ENCODE assay signal across 16 cellular contexts in genomic region chr3:191774485-191774884, GRCh38.
DNase-seq lines count a peak whose midpoint lies in the region; ATAC-seq and TF ChIP-seq lines count a peak whose summit lies in the region.
"Had no signal": no experiment of that assay in that cellular context is flagged by ENCODE, and none has a peak within 500 bp of the region (broad histone marks: within the 10 kb centered on the region; RNA-seq: fewer than 3 reads in every experiment).

No MANE protein-coding gene starts in this region.

- H3K79me2 ChIP-seq in GM23338 (replicated peaks; ENCODE audit: insufficient read depth): no peaks in the 10 kb centered on the region

- H3K27ac ChIP-seq in GM23338 (ENCODE audit: low read depth): no peak overlapping the region
- H3K27ac ChIP-seq: esophagus muscularis mucosa, ovary had no signal

- H4K20me1 ChIP-seq in GM23338 (replicated peaks; ENCODE audit: insufficient read depth): no peaks in the 10 kb centered on the region

- peaks cover 26% of the 10 kb centered on the region for H3K9me3 Mint-ChIP-seq in GM23338

- H3K36me3 Mint-ChIP-seq in GM23338 (ENCODE audit: low read depth): peaks cover 20% of the 10 kb centered on the region
- H3K36me3 Mint-ChIP-seq: CD8-positive, alpha-beta memory T cell had no signal

- DNase-seq in EH (ENCODE audit: low read depth) (peak; percentile 57), M059J (ENCODE audit: low read depth) (peak; percentile 99), choroid plexus epithelial cell (ENCODE audit: low read depth) (peak; percentile 49), non-pigmented ciliary epithelial cell (ENCODE audit: low read depth) (peak; percentile 79), DMS114 treated with DMSO at 0.1 percent for 48 hours (lab: John Stamatoyannopoulos, UW; ENCODE audit: unreplicated experiment) (no peak), NCI-H2029 (lab: John Stamatoyannopoulos, UW) (no peak), GM23338 (ENCODE audit: low spot score) (no peak)
- no peak for DNase-seq in stimulated activated CD4-positive, alpha-beta T cell treated with anti-CD3 and anti-CD28 coated beads, Interleukin-2, amount 100 ng/mL, for 48 hours
- DNase-seq: activated CD4-positive, CD25-positive, alpha-beta regulatory T cell treated with anti-CD3 and anti-CD28 coated beads, Interleukin-2, amount 50 U/mL, for 72 hours; caudate nucleus; CD8-positive, alpha-beta memory T cell; left colon; NCI-H1694; ovary; substantia nigra had no signal

- no peaks in the 10 kb centered on the region for H3K36me3 ChIP-seq in GM23338 (ENCODE audit: insufficient read depth)
- H3K36me3 ChIP-seq: esophagus muscularis mucosa, ovary had no signal

- no peak overlapping the region for H3K4me3 Mint-ChIP-seq in GM23338
- H3K4me3 Mint-ChIP-seq: CD8-positive, alpha-beta memory T cell had no signal

- no peak overlapping the region for H2AFZ ChIP-seq in GM23338

- H3K27me3 ChIP-seq in GM23338 (ENCODE audit: insufficient read depth): no peaks in the 10 kb centered on the region
- H3K27me3 ChIP-seq: esophagus muscularis mucosa, ovary had no signal

- no peak overlapping the region for H3K4me2 ChIP-seq in GM23338

- no peaks in the 10 kb centered on the region for H3F3A ChIP-seq in GM23338 (replicated peaks; ENCODE audit: low read depth)

- H3K27me3 Mint-ChIP-seq in GM23338 (ENCODE audit: insufficient read depth, low read depth, poor library complexity): peaks cover 3% of the 10 kb centered on the region
- H3K27me3 Mint-ChIP-seq: CD8-positive, alpha-beta memory T cell had no signal

- peaks cover 16% of the 10 kb centered on the region for H3K9me2 ChIP-seq in GM23338 (ENCODE audit: insufficient read depth)

- H3K27ac Mint-ChIP-seq in GM23338: no peak overlapping the region
- H3K27ac Mint-ChIP-seq: CD8-positive, alpha-beta memory T cell had no signal

- no peak for ATAC-seq in GM23338
- ATAC-seq: left colon had no signal

- no peak overlapping the region for H3K4me3 ChIP-seq in choroid plexus epithelial cell (ENCODE audit: low read depth, low read length)
- H3K4me3 ChIP-seq in GM23338: no peak overlapping the region
- H3K4me3 ChIP-seq: esophagus muscularis mucosa, ovary had no signal

- TF ChIP-seq CTCF in choroid plexus epithelial cell (conservative IDR thresholded peaks at IDR 0.05; ENCODE audit: low read depth, low read length): no peak
- no peak for TF ChIP-seq CTCF in GM23338 (conservative IDR thresholded peaks at IDR 0.05; ENCODE audit: low read depth in 2 of 2)

- no peaks in the 10 kb centered on the region for H3K4me1 ChIP-seq in GM23338 (ENCODE audit: insufficient read depth)
- H3K4me1 ChIP-seq: esophagus muscularis mucosa had no signal

- peaks cover 6% of the 10 kb centered on the region for H3K4me1 Mint-ChIP-seq in GM23338
- H3K4me1 Mint-ChIP-seq: CD8-positive, alpha-beta memory T cell had no signal

TF ChIP-seq in GM23338, 12 proteins besides CTCF, POLR2A, EP300 and RAD21 (continues in another document):
- TF ChIP-seq NANOG (IDR thresholded peaks at IDR 0.05; ENCODE audit: borderline replicate concordance) (no peak), EZH2 (IDR thresholded peaks at IDR 0.05; ENCODE audit: low read depth, unreplicated experiment) (no peak), REST (IDR thresholded peaks at IDR 0.05; ENCODE audit: unreplicated experiment) (no peak), ZNF114 (CRISPR knock-in tag; IDR thresholded peaks at IDR 0.05) (no peak), POLR2AphosphoS5 (IDR thresholded peaks at IDR 0.05; ENCODE audit: low read depth) (no peak), ZNF462 (CRISPR knock-in tag; IDR thresholded peaks at IDR 0.05) (no peak), JUNB (IDR thresholded peaks at IDR 0.05; ENCODE audit: unreplicated experiment) (no peak), STAT1 (IDR thresholded peaks at IDR 0.05; ENCODE audit: unreplicated experiment) (no peak), CREB1 (CRISPR knock-in tag; IDR thresholded peaks at IDR 0.05; ENCODE audit: low read depth) (no peak), EZH2phosphoT487 (IDR thresholded peaks at IDR 0.05; ENCODE audit: unreplicated experiment) (no peak)

Comparison
In these comparisons a context has a peak if more than half of its experiments do, and no peak if none do; other contexts are left out.
1. DNase-seq: peak in EH (single experiment), M059J (single experiment), choroid plexus epithelial cell (single experiment) and non-pigmented ciliary epithelial cell (single experiment); none in stimulated activated CD4-positive, alpha-beta T cell treated with anti-CD3 and anti-CD28 coated beads, Interleukin-2, amount 100 ng/mL, for 48 hours (0 of 2), DMS114 treated with DMSO at 0.1 percent for 48 hours (single experiment), NCI-H2029 (single experiment) and GM23338 (single experiment).